ENCODE assay signal across 32 cellular contexts in genomic region chr4:168994961-168995360, GRCh38.
"Had no signal": no experiment of that assay in that cellular context is flagged by ENCODE, and none has a peak within 500 bp of the region (broad histone marks: within the 10 kb centered on the region; RNA-seq: fewer than 3 reads in every experiment).

No MANE protein-coding gene starts in this region.

- H3K4me1 Mint-ChIP-seq: activated naive CD8-positive, alpha-beta T cell treated with anti-CD3 and anti-CD28 coated beads, Interleukin-2, amount 10 ng/mL, durations not matched to agents 7 days and 5 days had no signal

- H3K4me3 Mint-ChIP-seq: activated CD8-positive, alpha-beta T cell treated with anti-CD3 and anti-CD28 coated beads for 36 hours; activated naive CD4-positive, alpha-beta T cell treated with anti-CD3 and anti-CD28 coated beads, Interleukin-2, amount 50 U/mL, for 24 hours; activated naive CD8-positive, alpha-beta T cell treated with anti-CD3 and anti-CD28 coated beads, Interleukin-2, amount 10 ng/mL, durations not matched to agents 7 days and 5 days; activated T-cell treated with anti-CD3 and anti-CD28 coated beads, Interleukin-2, amount 50 U/mL, for 72 hours had no signal

- H3K9me3 ChIP-seq: ascending aorta had no signal

- ATAC-seq: activated CD8-positive, alpha-beta T cell treated with anti-CD3 and anti-CD28 coated beads for 36 hours; activated T-cell treated with anti-CD3 and anti-CD28 coated beads, Interleukin-2, amount 50 U/mL, for 72 hours had no signal

- H3K4me3 ChIP-seq: ascending aorta, cardiac muscle cell, PC-9 had no signal

- H3K27me3 ChIP-seq: ascending aorta, cardiac muscle cell had no signal

- H3K9me3 Mint-ChIP-seq: activated CD8-positive, alpha-beta T cell treated with anti-CD3 and anti-CD28 coated beads for 36 hours; activated naive CD4-positive, alpha-beta T cell treated with anti-CD3 and anti-CD28 coated beads, Interleukin-2, amount 50 U/mL, for 24 hours; activated naive CD8-positive, alpha-beta T cell treated with anti-CD3 and anti-CD28 coated beads, Interleukin-2, amount 10 ng/mL, durations not matched to agents 7 days and 5 days; activated T-cell treated with anti-CD3 and anti-CD28 coated beads, Interleukin-2, amount 50 U/mL, for 72 hours; activated T-helper 2 cell treated with anti-CD3 and anti-CD28 coated beads, Interferon-gamma antibody, Interleukin-2, Interleukin-4, amounts not matched to agents 10 μg/mL and 5 μg/mL and 100 μg/mL, durations not matched to agents 14 hours and 24 hours and 36 hours had no signal

- H3K27ac ChIP-seq: ascending aorta, cardiac muscle cell, KMS-11, PC-9, RWPE1, WERI-Rb-1 had no signal

- H3K27ac Mint-ChIP-seq: activated CD8-positive, alpha-beta T cell treated with anti-CD3 and anti-CD28 coated beads for 36 hours; activated naive CD8-positive, alpha-beta T cell treated with anti-CD3 and anti-CD28 coated beads, Interleukin-2, amount 10 ng/mL, durations not matched to agents 7 days and 5 days; activated T-cell treated with anti-CD3 and anti-CD28 coated beads, Interleukin-2, amount 50 U/mL, for 72 hours; activated T-helper 2 cell treated with anti-CD3 and anti-CD28 coated beads, Interferon-gamma antibody, Interleukin-2, Interleukin-4, amounts not matched to agents 10 μg/mL and 5 μg/mL and 100 μg/mL, durations not matched to agents 14 hours and 24 hours and 36 hours had no signal

- H3K4me1 ChIP-seq: ascending aorta had no signal

- H3K27me3 Mint-ChIP-seq: activated CD8-positive, alpha-beta T cell treated with anti-CD3 and anti-CD28 coated beads for 36 hours; activated naive CD4-positive, alpha-beta T cell treated with anti-CD3 and anti-CD28 coated beads, Interleukin-2, amount 50 U/mL, for 24 hours; activated naive CD8-positive, alpha-beta T cell treated with anti-CD3 and anti-CD28 coated beads, Interleukin-2, amount 10 ng/mL, durations not matched to agents 7 days and 5 days had no signal

- DNase-seq: activated CD4-positive, alpha-beta T cell treated with anti-CD3 and anti-CD28 coated beads for 1 hour; activated CD4-positive, alpha-beta T cell treated with anti-CD3 and anti-CD28 coated beads for 48 hours; activated CD4-positive, CD25-positive, alpha-beta regulatory T cell; activated CD8-positive, alpha-beta T cell treated with anti-CD3 and anti-CD28 coated beads for 36 hours; activated gamma-delta T cell; activated naive CD4-positive, alpha-beta T cell treated with Interleukin-2 at 50 U/mL for 16 hours; activated naive CD8-positive, alpha-beta T cell treated with anti-CD3 and anti-CD28 coated beads, Interleukin-2, amount 10 ng/mL, durations not matched to agents 7 days and 5 days; activated T-cell treated with anti-CD3 and anti-CD28 coated beads, Interleukin-2, amount 50 U/mL, for 1 hour; activated T-cell treated with anti-CD3 and anti-CD28 coated beads, Interleukin-2, amount 50 U/mL, for 72 hours; amygdala; MM.1S; MV-4-11; NCI-H1092; NCI-H1436 treated with DMSO at 0.1 percent for 48 hours; NCI-H1694 treated with DMSO at 0.1 percent for 48 hours; NCI-H2029; NCI-H2171; NCI-H510A; NCI-H748 treated with DMSO at 0.1 percent for 48 hours; SIG-M5; SW 1271; T-helper 1 cell; T-helper 2 cell; T-helper 9 cell; WERI-Rb-1 had no signal
